ENCODE assay signal across 16 cellular contexts in the genomic region with DNA sequence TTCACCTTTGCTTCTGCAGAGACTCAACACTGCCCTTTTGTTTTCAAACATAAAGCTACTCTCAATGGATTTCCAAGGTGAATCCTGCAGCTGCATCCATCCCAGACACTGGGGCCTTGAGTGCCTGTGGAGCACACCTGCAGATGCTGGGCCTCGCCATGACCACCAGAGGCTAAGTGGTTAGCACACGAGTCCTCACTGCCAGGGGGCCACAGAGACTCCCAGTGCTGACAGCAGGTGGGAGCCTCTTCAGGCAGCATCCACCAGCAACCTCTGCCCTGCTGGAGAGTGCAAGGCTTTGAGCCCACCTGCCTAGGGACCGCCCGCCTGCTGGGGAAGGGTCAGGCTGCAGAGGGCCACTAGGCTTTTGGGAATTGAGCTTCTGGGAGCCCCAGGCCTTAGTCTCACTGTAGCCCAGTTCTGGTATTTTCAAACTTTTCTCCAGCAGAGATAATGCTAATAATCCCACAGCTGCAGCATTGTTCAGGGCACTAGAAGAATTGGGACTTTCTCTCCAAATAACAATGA. TPM values are rescaled to one million over a fixed set of nuclear protein-coding genes. Genes with fewer than 3 reads are reported as not detected.
DNase-seq lines count a peak whose midpoint lies in the region; ATAC-seq, FAIRE-seq and TF ChIP-seq lines count a peak whose summit lies in the region.
"Had no signal": no experiment of that assay in that cellular context is flagged by ENCODE, and none has a peak within 500 bp of the region (broad histone marks: within the 10 kb centered on the region; RNA-seq: fewer than 3 reads in every experiment).

No MANE protein-coding gene starts in this region.

- H3K9me3 ChIP-seq in right cardiac atrium (ENCODE audit: control insufficient read depth, low read length): no peaks in the 10 kb centered on the region

- H3K4me3 ChIP-seq in H7 (ENCODE audit: insufficient read depth, low read depth, low read length) (no peak overlapping the region), bronchial epithelial cell (ENCODE audit: low read depth, low read length) (no peak overlapping the region), right cardiac atrium (ENCODE audit: low read length) (no peak overlapping the region)
- H3K4me3 ChIP-seq: SK-N-MC had no signal

- H3K4me1 ChIP-seq in right cardiac atrium (ENCODE audit: control insufficient read depth, insufficient read depth, low read length): no peaks in the 10 kb centered on the region

- no peaks in the 10 kb centered on the region for H3K36me3 ChIP-seq in H7 (replicated peaks; ENCODE audit: control insufficient read depth, insufficient read depth, low read length)
- H3K36me3 ChIP-seq in bronchial epithelial cell (ENCODE audit: control insufficient read depth, insufficient read depth, low read length): no peaks in the 10 kb centered on the region

- peak; percentile 18 for FAIRE-seq in bronchial epithelial cell (lab: Jason Lieb, UNC)

- intact Hi-C loops in right cardiac atrium (cut with DNase I): no loop called here

- 90% methylated on average over 4 of the region's 4 CpGs for WGBS in right cardiac atrium

- no peak for ATAC-seq in HG03565 (IDR thresholded peaks at IDR 0.05; ENCODE audit: unreplicated experiment)
- no peak for ATAC-seq in right cardiac atrium

- H3K27me3 ChIP-seq in H7 (ENCODE audit: control insufficient read depth, insufficient read depth, low read length): no peaks in the 10 kb centered on the region
- no peaks in the 10 kb centered on the region for H3K27me3 ChIP-seq in bronchial epithelial cell (ENCODE audit: control insufficient read depth, insufficient read depth, low read length)
- H3K27me3 ChIP-seq in layer of hippocampus (ENCODE audit: control insufficient read depth, insufficient read depth, low read length): no peaks in the 10 kb centered on the region
- no peaks in the 10 kb centered on the region for H3K27me3 ChIP-seq in right cardiac atrium (ENCODE audit: control insufficient read depth, insufficient read depth)

- no peak for TF ChIP-seq CTCF in bronchial epithelial cell (IDR thresholded peaks at IDR 0.05; ENCODE audit: insufficient read depth, low read length, severe bottlenecking)

- H3K27ac ChIP-seq in layer of hippocampus (ENCODE audit: low read depth, low read length) (peak overlapping the region; percentile 30), right cardiac atrium (ENCODE audit: low read length) (no peak overlapping the region)
- H3K27ac ChIP-seq: KMS-11, SK-N-MC had no signal

- peak; percentile 48 for DNase-seq in H7
- DNase-seq in NCI-H146 (lab: John Stamatoyannopoulos, UW): peak; percentile 88
- no peak for DNase-seq in bronchial epithelial cell (ENCODE audit: low read depth)
- no peak for DNase-seq in right cardiac atrium
- DNase-seq in CD1c-positive myeloid dendritic cell (ENCODE audit: extremely low spot score): no peak
- DNase-seq: C1 segment of cervical spinal cord, DMS79, NCI-H1436 treated with DMSO at 0.1 percent for 48 hours, NCI-H2081 treated with DMSO at 0.1 percent for 48 hours, NCI-H226, NCI-H526, OCI-M1 had no signal

RNA-seq across cellular contexts. Expression of gene HPS1, which starts 9.4 kb away (rescaled TPM):
- 36.1 and 38.0 TPM in 2 replicates for total RNA-seq in H7 (2014; rRNA removed; shearing (Covaris generic))
- total RNA-seq in bronchial epithelial cell (15.8 and 26.9 TPM in 2 replicates), right cardiac atrium (10 to 100 TPM; 28.1 to 34.6 (median 31.1) TPM)
- polyA plus RNA-seq in right cardiac atrium: 25.5 TPM

RNA-seq across cellular contexts. Expression of gene PYROXD2, which starts 41.1 kb away (rescaled TPM):
- total RNA-seq in H7 (2014; rRNA removed; shearing (Covaris generic)): 9.5 and 10.6 TPM in 2 replicates
- 0.77 and 1.1 TPM in 2 replicates for total RNA-seq in bronchial epithelial cell
- 10 to 100 TPM in 1 of 4 donors, 1 to 10 TPM in 3; 5.3 to 10.8 (median 7.6) TPM for total RNA-seq in right cardiac atrium
- 7.9 TPM for polyA plus RNA-seq in right cardiac atrium

Comparison
In these comparisons a context has a peak if more than half of its experiments do, and no peak if none do; other contexts are left out.
1. DNase-seq: peak in H7 (single experiment) and NCI-H146 (single experiment); none in bronchial epithelial cell (single experiment), right cardiac atrium (0 of 3) and CD1c-positive myeloid dendritic cell (single experiment).